ENCODE assay signal across 19 cellular contexts in the genomic region with DNA sequence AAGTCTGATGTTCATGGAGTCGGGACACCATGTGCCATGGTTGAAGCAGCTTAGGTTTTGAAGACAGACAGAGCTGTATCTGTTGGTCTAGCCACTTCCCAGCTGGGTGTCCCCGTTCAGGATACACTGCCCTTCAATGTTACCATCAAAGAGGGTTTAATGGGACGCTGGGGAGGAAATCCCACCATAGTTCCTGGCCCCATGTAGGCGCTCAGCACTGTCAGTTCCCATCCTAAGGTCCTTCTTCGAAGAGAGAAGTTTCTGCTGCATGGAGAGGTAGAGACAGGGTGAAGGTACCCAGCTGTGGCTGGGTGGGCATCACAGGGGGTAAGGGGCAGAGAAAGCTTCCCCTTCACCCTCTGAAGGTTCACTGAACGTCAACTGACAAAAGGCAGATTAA. TPM values are rescaled to one million over a fixed set of nuclear protein-coding genes. Genes with fewer than 3 reads are reported as not detected.
DNase-seq lines count a peak whose midpoint lies in the region; ATAC-seq and TF ChIP-seq lines count a peak whose summit lies in the region.
"Had no signal": no experiment of that assay in that cellular context is flagged by ENCODE, and none has a peak within 500 bp of the region (broad histone marks: within the 10 kb centered on the region; RNA-seq: fewer than 3 reads in every experiment).

No MANE protein-coding gene starts in this region.

- TF ChIP-seq POLR2A in breast epithelium (IDR thresholded peaks at IDR 0.05): no peak

- H3K9me3 ChIP-seq in Caco-2: no peaks in the 10 kb centered on the region
- H3K9me3 ChIP-seq in trophoblast cell (ENCODE audit: insufficient read depth, low read depth, low read length): no peaks in the 10 kb centered on the region
- H3K9me3 ChIP-seq in breast epithelium: no peaks in the 10 kb centered on the region
- H3K9me3 ChIP-seq: BLaER1 had no signal

- H3K4ac ChIP-seq in trophoblast cell (ENCODE audit: low read depth, low read length): no peak overlapping the region

- peak overlapping the region; percentile 98; the same call in 1 of the 2 replicates for H3K27ac ChIP-seq in VCaP
- no peak overlapping the region for H3K27ac ChIP-seq in trophoblast cell (ENCODE audit: low read depth, low read length)
- H3K27ac ChIP-seq in breast epithelium: no peak overlapping the region
- H3K27ac ChIP-seq: BLaER1 had no signal

- ATAC-seq in esophagus mucosa: no peak
- ATAC-seq: CD8-positive, alpha-beta T cell; K562 had no signal

- H3K79me2 ChIP-seq in trophoblast cell (ENCODE audit: control insufficient read depth, insufficient read depth, low read length, poor library complexity): peaks cover 4% of the 10 kb centered on the region

- peak overlapping the region; percentile 32 for H3K18ac ChIP-seq in trophoblast cell (ENCODE audit: low read length)

- POLR2A ChIA-PET in Caco-2 (lab: Charles Lee): interaction anchor here (0.8 kb wide), 1 partner anchor 11 kb away, joined by 8 read pairs; no protein-coding TSS in a partner anchor

- TF ChIP-seq CTCF in Caco-2 (IDR thresholded peaks at IDR 0.05; ENCODE audit: insufficient read depth in 1 of 2, low read depth in 1 of 2, low read length in 1 of 2, severe bottlenecking in 1 of 2, unreplicated experiment in 1 of 2) (no peak), VCaP (conservative IDR thresholded peaks at IDR 0.05) (no peak), endothelial cell (IDR thresholded peaks at IDR 0.05; ENCODE audit: unreplicated experiment) (no peak), breast epithelium (IDR thresholded peaks at IDR 0.05) (no peak)

- H2AFZ ChIP-seq in trophoblast cell (ENCODE audit: insufficient read depth, low read length, poor library complexity): no peak overlapping the region

- DNase-seq in Caco-2: no peak
- DNase-seq in endothelial cell (ENCODE audit: low spot score): no peak
- no peak for DNase-seq in trophoblast cell
- no peak for DNase-seq in NCI-H2081 (lab: John Stamatoyannopoulos, UW)
- DNase-seq in breast epithelium (ENCODE audit: low spot score in 2 of 2): no peak
- no peak for DNase-seq in A172 (ENCODE audit: low spot score)
- DNase-seq: ACHN; AML-193; CD8-positive, alpha-beta T cell; DMS 273 treated with DMSO at 0.1 percent for 48 hours; DMS53; GOT3; H9; IMR-90 had no signal

- no peak overlapping the region for H2BK120ac ChIP-seq in trophoblast cell (ENCODE audit: insufficient read depth, low read length, poor library complexity)

- no peak overlapping the region for H4K12ac ChIP-seq in trophoblast cell (ENCODE audit: low read depth, low read length)

- H3K4me2 ChIP-seq in trophoblast cell (ENCODE audit: low read length): no peak overlapping the region
- H3K4me2 ChIP-seq: BLaER1 had no signal

- no peak overlapping the region for H3K9ac ChIP-seq in trophoblast cell (ENCODE audit: low read length)
- H3K9ac ChIP-seq: BLaER1 had no signal

- H3K4me1 ChIP-seq in Caco-2 (peaks cover 84% of the 10 kb centered on the region), trophoblast cell (ENCODE audit: control insufficient read depth in 1 of 2, insufficient read depth in 2 of 2, low read length in 2 of 2) (peaks cover 17% of the 10 kb centered on the region in 2 experiments), breast epithelium (no peaks in the 10 kb centered on the region)

- H2AK5ac ChIP-seq in trophoblast cell (ENCODE audit: low read length): peak overlapping the region; percentile 11

- no peaks in the 10 kb centered on the region for H3K9me3 Mint-ChIP-seq in Caco-2 (ENCODE audit: unreplicated experiment)
- no peaks in the 10 kb centered on the region for H3K9me3 Mint-ChIP-seq in endothelial cell (ENCODE audit: unreplicated experiment)
- H3K9me3 Mint-ChIP-seq: CD14-positive monocyte; CD8-positive, alpha-beta T cell had no signal

- H3K27me3 Mint-ChIP-seq in Caco-2 (ENCODE audit: insufficient read depth, unreplicated experiment) (no peaks in the 10 kb centered on the region), endothelial cell (ENCODE audit: unreplicated experiment) (peaks cover 15% of the 10 kb centered on the region)

- intact Hi-C loops in Caco-2 (cut with micrococcal nuclease; ENCODE audit: unreplicated experiment) (loop anchor here (5.0 kb wide), 3 partner anchors 183 to 483 kb away; a partner anchor contains a TSS), breast epithelium (cut with DNase I; ENCODE audit: low total_unique reads) (no loop called here)

- H3K36me3 Mint-ChIP-seq in Caco-2 (ENCODE audit: insufficient read depth, unreplicated experiment) (peaks cover 40% of the 10 kb centered on the region), endothelial cell (ENCODE audit: low read depth, unreplicated experiment) (peaks cover 35% of the 10 kb centered on the region)

- H3K27ac Mint-ChIP-seq in Caco-2 (ENCODE audit: unreplicated experiment): peak overlapping the region; percentile 94
- H3K27ac Mint-ChIP-seq in endothelial cell (ENCODE audit: unreplicated experiment): no peak overlapping the region
- H3K27ac Mint-ChIP-seq: CD8-positive, alpha-beta T cell had no signal

- CTCF ChIA-PET in Caco-2 (lab: Charles Lee): interaction anchor here (0.7 to 3.0 kb wide), 2 partner anchors 10 to 12 kb away, joined by 8 to 25 read pairs; no protein-coding TSS in a partner anchor

- no peak overlapping the region for H2BK12ac ChIP-seq in trophoblast cell (ENCODE audit: low read length)

- H3K4me1 Mint-ChIP-seq in Caco-2 (ENCODE audit: low read depth, unreplicated experiment) (peaks cover 63% of the 10 kb centered on the region), endothelial cell (ENCODE audit: unreplicated experiment) (peaks cover 73% of the 10 kb centered on the region)

- no peak overlapping the region for H4K8ac ChIP-seq in trophoblast cell (ENCODE audit: low read depth, low read length)

- H2BK5ac ChIP-seq in trophoblast cell (ENCODE audit: low read depth, low read length, poor library complexity): no peak overlapping the region

- H4K91ac ChIP-seq in trophoblast cell (ENCODE audit: low read depth, low read length): peak overlapping the region; percentile 12

- H3K4me3 ChIP-seq in Caco-2 (ENCODE audit: low read depth, low read length) (no peak overlapping the region), trophoblast cell (ENCODE audit: low read depth, low read length) (no peak overlapping the region), breast epithelium (no peak overlapping the region)
- H3K4me3 ChIP-seq: BLaER1, K562 had no signal

- peak overlapping the region; percentile 16 for H3K14ac ChIP-seq in trophoblast cell (ENCODE audit: low read length)

- H3K36me3 ChIP-seq in Caco-2 (ENCODE audit: control insufficient read depth, insufficient read depth, low read length) (no peaks in the 10 kb centered on the region), trophoblast cell (ENCODE audit: control insufficient read depth in 1 of 2, insufficient read depth in 2 of 2, low read length in 2 of 2) (no peaks in the 10 kb centered on the region), breast epithelium (no peaks in the 10 kb centered on the region)
- H3K36me3 ChIP-seq: BLaER1 had no signal

- H3K23ac ChIP-seq in trophoblast cell (ENCODE audit: low read length): no peak overlapping the region

- WGBS in trophoblast cell (ENCODE audit: extremely low coverage, insufficient coverage, insufficient read length): no CpG with 5 or more reads among the region's 6 CpGs

- no peaks in the 10 kb centered on the region for H3K27me3 ChIP-seq in Caco-2 (replicated peaks; ENCODE audit: control insufficient read depth, insufficient read depth, low read length)
- H3K27me3 ChIP-seq in trophoblast cell (ENCODE audit: insufficient read depth, low read length): no peaks in the 10 kb centered on the region
- no peaks in the 10 kb centered on the region for H3K27me3 ChIP-seq in breast epithelium

- BruUV-seq in Caco-2 (replicated peaks; lab: Mats Ljungman, UMichigan): TSS peak; percentile 55

- peaks cover 24% of the 10 kb centered on the region for H3K79me1 ChIP-seq in trophoblast cell (ENCODE audit: low read length)

- H3K4me3 Mint-ChIP-seq in Caco-2 (ENCODE audit: unreplicated experiment) (peak overlapping the region; percentile 90), endothelial cell (ENCODE audit: unreplicated experiment) (peak overlapping the region; percentile 34)
- H3K4me3 Mint-ChIP-seq: CD14-positive monocyte; CD8-positive, alpha-beta T cell; H9 had no signal

RNA-seq across cellular contexts. Expression of a gene that starts 3.7 kb away (rescaled TPM):
- 81.7 and 88.4 TPM in 2 replicates for total RNA-seq in Caco-2 (2022)
- total RNA-seq in endothelial cell (ENCODE audit: unreplicated experiment): 98.3 TPM
- polyA plus RNA-seq in trophoblast cell (2013): 53.9 and 57.1 TPM in 2 replicates
- 128 TPM for total RNA-seq in esophagus mucosa
- 10 to 100 TPM; 29.1 to 58.7 (median 50.5) TPM for total RNA-seq in breast epithelium
- 21.2 and 23.5 TPM in 2 replicates for total RNA-seq in A172 (2014; rRNA removed; shearing (Covaris generic))
